ENCODE assay signal across 1 cellular context in genomic region chr22:40190501-40190900, GRCh38.
TF ChIP-seq lines count a peak whose summit lies in the region.

No MANE protein-coding gene starts in this region.

TF ChIP-seq in K562, 482 proteins besides CTCF, POLR2A, EP300 and RAD21 (continued from another document and continues in another):
- TF ChIP-seq AFF4 (CRISPR knock-in tag; IDR thresholded peaks at IDR 0.05) (no peak), ZNF384 (IDR thresholded peaks at IDR 0.05; ENCODE audit: low read depth, low read length) (0 out of 2 replicates have a peak, but pooled peaks have one; percentile 23), RNF219 (CRISPR knock-in tag; IDR thresholded peaks at IDR 0.05) (no peak), ARID1B (IDR thresholded peaks at IDR 0.05) (peak; percentile 98), LEF1 (IDR thresholded peaks at IDR 0.05) (peak; percentile 78), RBBP5 (IDR thresholded peaks at IDR 0.05; ENCODE audit: borderline replicate concordance, insufficient read depth, low read length, poor library complexity, severe bottlenecking) (peak; percentile 40), POLR2AphosphoS2 (IDR thresholded peaks at IDR 0.05; ENCODE audit: low read length) (no peak), PURB (CRISPR knock-in tag; IDR thresholded peaks at IDR 0.05; ENCODE audit: low read depth) (no peak), CLOCK (CRISPR knock-in tag; IDR thresholded peaks at IDR 0.05; ENCODE audit: borderline replicate concordance) (no peak), SMAD1 (IDR thresholded peaks at IDR 0.05; ENCODE audit: low read depth, low read length, partially characterized antibody) (peak; percentile 74), RNF2 (IDR thresholded peaks at IDR 0.05) (peak; percentile 88), ZNF584 (CRISPR knock-in tag; IDR thresholded peaks at IDR 0.05; ENCODE audit: low read depth) (no peak), ZNF668 (CRISPR knock-in tag; IDR thresholded peaks at IDR 0.05) (no peak), SRSF7 (optimal IDR thresholded peaks at IDR 0.05; ENCODE audit: low read depth, low read length) (no peak), ZNF280B (CRISPR knock-in tag; IDR thresholded peaks at IDR 0.05) (no peak), CHCHD3 (CRISPR knock-in tag; IDR thresholded peaks at IDR 0.05) (no peak), ZNF224 (CRISPR knock-in tag; IDR thresholded peaks at IDR 0.05) (no peak), ZNF140 (CRISPR knock-in tag; IDR thresholded peaks at IDR 0.05) (no peak), SIN3A (IDR thresholded peaks at IDR 0.05; ENCODE audit: borderline replicate concordance in 2 of 2, control insufficient read depth in 1 of 2, low read depth in 2 of 2, low read length in 2 of 2) (peak; percentile 43 to 91; a peak in 2 of 4 replicates), NFIX (CRISPR knock-in tag; IDR thresholded peaks at IDR 0.05; ENCODE audit: low read depth) (no peak), ZNF586 (CRISPR knock-in tag; conservative IDR thresholded peaks at IDR 0.05) (no peak), STAT5B (CRISPR knock-in tag; IDR thresholded peaks at IDR 0.05) (no peak), KLF6 (CRISPR knock-in tag; IDR thresholded peaks at IDR 0.05; ENCODE audit: borderline replicate concordance) (no peak), MCM2 (IDR thresholded peaks at IDR 0.05; ENCODE audit: low read depth) (no peak), ETV6 (IDR thresholded peaks at IDR 0.05; ENCODE audit: borderline replicate concordance in 1 of 2, low read depth in 2 of 2, low read length in 1 of 2) (no peak), ETV6 (CRISPR knock-in tag; IDR thresholded peaks at IDR 0.05; ENCODE audit: borderline replicate concordance) (no peak), CXXC5 (CRISPR knock-in tag; IDR thresholded peaks at IDR 0.05) (peak; percentile 50), KDM4B (IDR thresholded peaks at IDR 0.05; ENCODE audit: borderline replicate concordance in 2 of 2, low read depth in 1 of 2) (no peak), ZNF175 (CRISPR knock-in tag; IDR thresholded peaks at IDR 0.05; ENCODE audit: low read depth) (no peak), ETS1 (conservative IDR thresholded peaks at IDR 0.05; ENCODE audit: control insufficient read depth, low read depth, low read length) (peak; percentile 68; the same call in 1 of the 2 replicates), BRCA1 (IDR thresholded peaks at IDR 0.05) (no peak), BRCA1 (CRISPR knock-in tag; IDR thresholded peaks at IDR 0.05) (no peak), PKNOX1 (IDR thresholded peaks at IDR 0.05) (peak; percentile 25; the same call in 1 of the 2 replicates), XRCC5 (IDR thresholded peaks at IDR 0.05; ENCODE audit: low read depth, low read length) (no peak), THAP7 (CRISPR knock-in tag; IDR thresholded peaks at IDR 0.05) (no peak), POLR2G (IDR thresholded peaks at IDR 0.05; ENCODE audit: low read depth, low read length) (no peak), ZNF445 (CRISPR knock-in tag; IDR thresholded peaks at IDR 0.05; ENCODE audit: low read depth) (no peak), ZNF277 (CRISPR knock-in tag; IDR thresholded peaks at IDR 0.05; ENCODE audit: borderline replicate concordance) (no peak), SMARCA4 (IDR thresholded peaks at IDR 0.05) (peak; percentile 97), ZNF217 (CRISPR knock-in tag; IDR thresholded peaks at IDR 0.05) (no peak), MEF2D (tag; conservative IDR thresholded peaks at IDR 0.05; ENCODE audit: low read depth) (no peak), LCOR (CRISPR knock-in tag; IDR thresholded peaks at IDR 0.05) (peak; percentile 60; the same call in 1 of the 2 replicates), POLR2B (IDR thresholded peaks at IDR 0.05; ENCODE audit: low read depth, partially characterized antibody) (no peak), SRSF9 (IDR thresholded peaks at IDR 0.05; ENCODE audit: borderline replicate concordance, low read depth, low read length) (no peak), ZNF133 (CRISPR knock-in tag; IDR thresholded peaks at IDR 0.05) (no peak), MCM7 (IDR thresholded peaks at IDR 0.05) (no peak), NR4A1 (CRISPR knock-in tag; IDR thresholded peaks at IDR 0.05) (no peak), NR4A1 (tag; IDR thresholded peaks at IDR 0.05) (0 out of 2 replicates have a peak, but pooled peaks have one; percentile 70), JUND (IDR thresholded peaks at IDR 0.05; ENCODE audit: borderline replicate concordance, low read depth, low read length) (peak; percentile 82), JUND (tag; IDR thresholded peaks at IDR 0.05; ENCODE audit: borderline replicate concordance, low read depth, low read length) (no peak; the same call in 1 of the 3 replicates), NFIC (IDR thresholded peaks at IDR 0.05) (peak; percentile 92), SFPQ (IDR thresholded peaks at IDR 0.05; ENCODE audit: low read depth, low read length) (no peak), ILF3 (IDR thresholded peaks at IDR 0.05; ENCODE audit: borderline replicate concordance) (peak; percentile 23; the same call in 1 of the 2 replicates), DNMT1 (IDR thresholded peaks at IDR 0.05) (no peak)
